ENCODE assay signal across 7 cellular contexts in genomic region chr20:24855848-24856247, GRCh38.
"Had no signal": no experiment of that assay in that cellular context is flagged by ENCODE, and none has a peak within 500 bp of the region (broad histone marks: within the 10 kb centered on the region; RNA-seq: fewer than 3 reads in every experiment).

No MANE protein-coding gene starts in this region.

- ATAC-seq: GM23338, HepG2, K562 had no signal

- H3K4me3 Mint-ChIP-seq: GM23338, H9, IgD-negative memory B cell had no signal

- DNase-seq: H9, HCEC 1CT had no signal

- H3K4me1 Mint-ChIP-seq: H9 had no signal

- H3K27ac Mint-ChIP-seq: GM23338, H9, IgD-negative memory B cell had no signal

- H3K4me3 ChIP-seq: GM23338, K562 had no signal

- H3K27ac ChIP-seq: HL-60 had no signal
